ENCODE assay signal across 29 cellular contexts in the genomic region with DNA sequence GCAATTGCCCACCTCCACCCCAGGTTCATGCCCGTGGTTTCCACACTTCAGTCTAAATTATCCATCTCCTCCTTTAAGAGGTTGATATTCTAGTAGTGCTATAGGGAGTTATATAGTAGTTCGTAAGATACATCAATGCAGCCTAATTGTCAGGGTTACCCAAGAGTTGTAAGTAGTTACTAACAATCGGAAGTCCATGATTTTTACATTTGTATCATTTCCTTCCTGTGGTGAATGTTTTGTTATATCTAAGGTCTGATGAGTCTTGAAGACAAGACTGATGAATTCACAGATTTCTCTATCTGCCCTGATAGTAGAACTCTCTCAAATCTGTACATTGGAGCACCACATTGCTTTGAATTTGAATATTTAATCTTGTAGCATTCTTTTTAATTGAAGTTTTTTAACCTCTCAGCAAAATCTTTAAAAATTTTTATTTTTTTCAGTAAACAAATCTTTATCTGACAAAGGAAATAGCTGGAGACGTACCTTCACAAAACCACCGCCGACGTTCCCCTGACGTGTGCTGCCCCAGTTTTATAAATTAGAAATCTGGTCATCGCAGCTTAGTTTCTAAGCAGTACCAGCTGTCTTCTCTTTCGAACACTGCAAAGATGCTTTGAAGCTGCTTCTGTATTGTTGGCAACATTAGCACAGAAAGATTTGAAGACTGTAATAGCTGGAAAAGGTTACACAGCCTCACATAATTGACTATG.
DNase-seq lines count a peak whose midpoint lies in the region; ATAC-seq, FAIRE-seq and TF ChIP-seq lines count a peak whose summit lies in the region.
"Had no signal": no experiment of that assay in that cellular context is flagged by ENCODE, and none has a peak within 500 bp of the region (broad histone marks: within the 10 kb centered on the region; RNA-seq: fewer than 3 reads in every experiment).

No MANE protein-coding gene starts in this region.

- H3K9me3 ChIP-seq in A673 (ENCODE audit: low read depth, low read length, poor library complexity, severe bottlenecking): peaks cover 11% of the 10 kb centered on the region
- H3K9me3 ChIP-seq in CD4-positive, alpha-beta memory T cell (ENCODE audit: control insufficient read depth in 1 of 2, low read length in 2 of 2): no peaks in the 10 kb centered on the region
- H3K9me3 ChIP-seq: SJSA1, thyroid gland had no signal

- DNase-seq in A673 (ENCODE audit: low spot score) (peak; percentile 91), NCI-H748 (lab: John Stamatoyannopoulos, UW; ENCODE audit: unreplicated experiment) (peak; percentile 85), cerebellum (ENCODE audit: low spot score) (peak; percentile 48), HTR-8/SVneo (ENCODE audit: insufficient read length, low spot score) (no peak)
- peak; percentile 32 to 55 (median 49) for DNase-seq in CD4-positive, alpha-beta memory T cell
- no peak for DNase-seq in stimulated activated CD4-positive, alpha-beta T cell treated with anti-CD3 and anti-CD28 coated beads, Interleukin-4, amount 100 ng/mL, for 1 hour
- no peak for DNase-seq in stimulated activated CD4-positive, alpha-beta T cell treated with anti-CD3 and anti-CD28 coated beads, Interleukin-4, amount 100 ng/mL, for 24 hours
- DNase-seq: activated CD4-positive, alpha-beta T cell treated with anti-CD3 and anti-CD28 coated beads, Interleukin-2, amount 10 ng/mL, durations not matched to agents 7 days and 5 days; activated CD8-positive, alpha-beta memory T cell treated with anti-CD3 and anti-CD28 coated beads, Interleukin-2, amount 10 ng/mL, durations not matched to agents 7 days and 5 days; DMS 273 treated with DMSO at 0.1 percent for 48 hours; effector CD8-positive, alpha-beta T cell; foreskin keratinocyte; left colon; MM.1S; NCI-H1694; NCI-H510A; nucleus accumbens; small intestine; stimulated activated CD4-positive, alpha-beta T cell treated with anti-CD3 and anti-CD28 coated beads, Interleukin-2, amount 100 ng/mL, for 24 hours; thyroid gland had no signal

- TF ChIP-seq CTCF in A673 (conservative IDR thresholded peaks at IDR 0.05; ENCODE audit: low read depth, low read length): no peak

- peaks cover 0 to 4% (median 2%) of the 10 kb centered on the region in 8 donors for H3K9me3 Mint-ChIP-seq in CD4-positive, alpha-beta memory T cell
- H3K9me3 Mint-ChIP-seq: activated CD4-positive, alpha-beta T cell treated with anti-CD3 and anti-CD28 coated beads, Interleukin-2, amount 10 ng/mL, durations not matched to agents 7 days and 5 days; memory B cell; stimulated activated memory B cell treated with anti-CD40 and anti-IgM and Interleukin-4, amounts not matched to agents 10 μg/mL and 1 μg/mL and 100 μg/mL, for 72 hours had no signal

- H3K4me1 Mint-ChIP-seq in CD4-positive, alpha-beta memory T cell: peaks cover 0 to 11% (median 2%) of the 10 kb centered on the region in 4 donors
- H3K4me1 Mint-ChIP-seq: activated CD4-positive, alpha-beta T cell treated with anti-CD3 and anti-CD28 coated beads, Interleukin-2, amount 10 ng/mL, durations not matched to agents 7 days and 5 days; activated CD8-positive, alpha-beta memory T cell treated with anti-CD3 and anti-CD28 coated beads, Interleukin-2, amount 10 ng/mL, durations not matched to agents 7 days and 5 days; memory B cell; stimulated activated memory B cell treated with anti-CD40 and anti-IgM and Interleukin-4, amounts not matched to agents 10 μg/mL and 1 μg/mL and 100 μg/mL, for 72 hours had no signal

- no peak for ATAC-seq in HG03354 (IDR thresholded peaks at IDR 0.05; ENCODE audit: poor library complexity, severe bottlenecking, unreplicated experiment)
- ATAC-seq: activated CD8-positive, alpha-beta memory T cell treated with anti-CD3 and anti-CD28 coated beads, Interleukin-2, amount 10 ng/mL, durations not matched to agents 7 days and 5 days; esophagus mucosa; foreskin keratinocyte; K562; left colon; stimulated activated memory B cell treated with anti-CD40 and anti-IgM and Interleukin-4, amounts not matched to agents 10 μg/mL and 1 μg/mL and 100 μg/mL, for 72 hours had no signal

- H3K27ac Mint-ChIP-seq in CD4-positive, alpha-beta memory T cell: peak overlapping the region; percentile 52 to 88 (median 77)
- H3K27ac Mint-ChIP-seq: activated CD4-positive, alpha-beta T cell treated with anti-CD3 and anti-CD28 coated beads, Interleukin-2, amount 10 ng/mL, durations not matched to agents 7 days and 5 days; activated CD8-positive, alpha-beta memory T cell treated with anti-CD3 and anti-CD28 coated beads, Interleukin-2, amount 10 ng/mL, durations not matched to agents 7 days and 5 days; CD14-positive monocyte; memory B cell; stimulated activated memory B cell treated with anti-CD40 and anti-IgM and Interleukin-4, amounts not matched to agents 10 μg/mL and 1 μg/mL and 100 μg/mL, for 72 hours; T-helper 2 cell treated with Interferon-gamma antibody and Interleukin-4, amounts not matched to agents 5 μg/mL and 100 μg/mL, for 36 hours had no signal

- H3K27ac ChIP-seq in A673 (ENCODE audit: low read depth, low read length, poor library complexity, severe bottlenecking): peak overlapping the region; percentile 93
- H3K27ac ChIP-seq in CD4-positive, alpha-beta memory T cell (ENCODE audit: low read depth, low read length): no peak overlapping the region
- H3K27ac ChIP-seq: foreskin keratinocyte, SJSA1, thyroid gland, VCaP had no signal

- no peaks in the 10 kb centered on the region for H3K36me3 Mint-ChIP-seq in CD4-positive, alpha-beta memory T cell
- H3K36me3 Mint-ChIP-seq: activated CD8-positive, alpha-beta memory T cell treated with anti-CD3 and anti-CD28 coated beads, Interleukin-2, amount 10 ng/mL, durations not matched to agents 7 days and 5 days; CD14-positive monocyte; memory B cell; stimulated activated memory B cell treated with anti-CD40 and anti-IgM and Interleukin-4, amounts not matched to agents 10 μg/mL and 1 μg/mL and 100 μg/mL, for 72 hours had no signal

- FAIRE-seq in HTR-8/SVneo (lab: Jason Lieb, UNC): no peak
- FAIRE-seq: K562, small intestine had no signal

- intact Hi-C loops in A673 (cut with micrococcal nuclease; ENCODE audit: unreplicated experiment): loop anchor here (1.0 to 5.0 kb wide), 3 partner anchors 51 to 153 kb away; no protein-coding TSS in a partner anchor
- intact Hi-C loops in CD4-positive, alpha-beta memory T cell (cut with micrococcal nuclease): no loop called here

- POLR2A ChIA-PET in A673 (lab: Charles Lee; ENCODE audit: low non-redundant PET): interaction anchor here (0.5 kb wide), 1 partner anchor 22 kb away, joined by 3 read pairs; no protein-coding TSS in a partner anchor
- POLR2A ChIA-PET in CD4-positive, alpha-beta memory T cell (lab: Charles Lee; ENCODE audit: partially characterized antibody): no interaction called here

- no peaks in the 10 kb centered on the region for H3K27me3 ChIP-seq in A673 (replicated peaks; ENCODE audit: insufficient read depth, low read depth, low read length, poor library complexity)
- no peaks in the 10 kb centered on the region for H3K27me3 ChIP-seq in CD4-positive, alpha-beta memory T cell (ENCODE audit: insufficient read depth, low read length)
- H3K27me3 ChIP-seq: foreskin keratinocyte, thyroid gland had no signal

- H3K4me1 ChIP-seq in A673 (ENCODE audit: insufficient read depth, low read length, poor library complexity, severe bottlenecking): peaks cover 38% of the 10 kb centered on the region
- H3K4me1 ChIP-seq in CD4-positive, alpha-beta memory T cell (ENCODE audit: insufficient read depth, low read length): peaks cover 4% of the 10 kb centered on the region
- H3K4me1 ChIP-seq: foreskin keratinocyte, SJSA1, thyroid gland had no signal

- H3K4me3 Mint-ChIP-seq in CD4-positive, alpha-beta memory T cell: peak overlapping the region in 3 of 8 donors; percentile 27 to 39 (median 27)
- H3K4me3 Mint-ChIP-seq: activated CD4-positive, alpha-beta T cell treated with anti-CD3 and anti-CD28 coated beads, Interleukin-2, amount 10 ng/mL, durations not matched to agents 7 days and 5 days; activated CD8-positive, alpha-beta memory T cell treated with anti-CD3 and anti-CD28 coated beads, Interleukin-2, amount 10 ng/mL, durations not matched to agents 7 days and 5 days; memory B cell; stimulated activated memory B cell treated with anti-CD40 and anti-IgM and Interleukin-4, amounts not matched to agents 10 μg/mL and 1 μg/mL and 100 μg/mL, for 72 hours; T-helper 2 cell treated with Interferon-gamma antibody and Interleukin-4, amounts not matched to agents 5 μg/mL and 100 μg/mL, for 36 hours had no signal

- CTCF ChIA-PET in A673 (lab: Charles Lee): no interaction called here
- CTCF ChIA-PET in CD4-positive, alpha-beta memory T cell (lab: Charles Lee; ENCODE audit: partially characterized antibody): interaction anchor here (0.8 kb wide), 1 partner anchor 62 kb away, joined by 3 read pairs; no protein-coding TSS in a partner anchor

- no peaks in the 10 kb centered on the region for H3K36me3 ChIP-seq in A673 (ENCODE audit: insufficient read depth, low read length, poor library complexity, severe bottlenecking)
- H3K36me3 ChIP-seq in CD4-positive, alpha-beta memory T cell (ENCODE audit: insufficient read depth, low read length): no peaks in the 10 kb centered on the region
- H3K36me3 ChIP-seq: SJSA1, thyroid gland had no signal

- H3K27me3 Mint-ChIP-seq in CD4-positive, alpha-beta memory T cell: peaks cover 1 to 2% of the 10 kb centered on the region in 2 donors
- H3K27me3 Mint-ChIP-seq: activated CD4-positive, alpha-beta T cell treated with anti-CD3 and anti-CD28 coated beads, Interleukin-2, amount 10 ng/mL, durations not matched to agents 7 days and 5 days; activated CD8-positive, alpha-beta memory T cell treated with anti-CD3 and anti-CD28 coated beads, Interleukin-2, amount 10 ng/mL, durations not matched to agents 7 days and 5 days; memory B cell; stimulated activated memory B cell treated with anti-CD40 and anti-IgM and Interleukin-4, amounts not matched to agents 10 μg/mL and 1 μg/mL and 100 μg/mL, for 72 hours had no signal

- peak overlapping the region; percentile 34 for H3K4me3 ChIP-seq in A673 (ENCODE audit: low read depth, low read length, poor library complexity, severe bottlenecking)
- H3K4me3 ChIP-seq in CD4-positive, alpha-beta memory T cell (ENCODE audit: low read length in 2 of 2): no peak overlapping the region
- H3K4me3 ChIP-seq: K562, SJSA1, thyroid gland had no signal

- BruUV-seq in A673 (replicated peaks; lab: Mats Ljungman, UMichigan): TSS peak; percentile 78

Comparison
In these comparisons a context has a peak if more than half of its experiments do, and no peak if none do; other contexts are left out.
1. DNase-seq: peak in A673 (single experiment), CD4-positive, alpha-beta memory T cell (5 of 5), NCI-H748 (single experiment) and cerebellum (single experiment); none in stimulated activated CD4-positive, alpha-beta T cell treated with anti-CD3 and anti-CD28 coated beads, Interleukin-4, amount 100 ng/mL, for 1 hour (single experiment), stimulated activated CD4-positive, alpha-beta T cell treated with anti-CD3 and anti-CD28 coated beads, Interleukin-4, amount 100 ng/mL, for 24 hours (single experiment) and HTR-8/SVneo (single experiment).